Comparison of ENCODE assay signal across 10 cellular contexts in genomic region chr10:119233123-119233820, GRCh38. TPM values are rescaled to one million over a fixed set of nuclear protein-coding genes. Genes with fewer than 3 reads are reported as not detected.
DNase-seq lines count a peak whose midpoint lies in the region; ATAC-seq and TF ChIP-seq lines count a peak whose summit lies in the region.
"Had no signal": no experiment of that assay in that cellular context is flagged by ENCODE, and none has a peak within 500 bp of the region (broad histone marks: within the 10 kb centered on the region; RNA-seq: fewer than 3 reads in every experiment).

No MANE protein-coding gene starts in this region.

- peak overlapping the region; percentile 69 for H3K27ac Mint-ChIP-seq in activated CD8-positive, alpha-beta memory T cell treated with anti-CD3 and anti-CD28 coated beads, Interleukin-2, amount 10 ng/mL, durations not matched to agents 7 days and 5 days
- H3K27ac Mint-ChIP-seq in activated CD8-positive, alpha-beta T cell treated with anti-CD3 and anti-CD28 coated beads for 36 hours = peak overlapping the region; percentile 90
- peak overlapping the region; percentile 47 to 93 (median 78) for H3K27ac Mint-ChIP-seq in immature natural killer cell
- H3K27ac Mint-ChIP-seq in stimulated activated naive CD8-positive, alpha-beta T cell treated with anti-CD3 and anti-CD28 coated beads, Interleukin-15, amount 100 ng/mL, for 72 hours = peak overlapping the region; percentile 70 to 74
- H3K27ac Mint-ChIP-seq: dendritic cell treated with granulocyte-macrophage colony-stimulating factor and Interleukin-4, amounts not matched to agents 40 ng/mL and 50 ng/mL, for 4 days had no signal

- intact Hi-C loops in activated CD8-positive, alpha-beta T cell treated with anti-CD3 and anti-CD28 coated beads for 36 hours (cut with micrococcal nuclease) = no loop called here

- POLR2A ChIA-PET in activated CD8-positive, alpha-beta T cell treated with anti-CD3 and anti-CD28 coated beads for 36 hours (lab: Charles Lee) = interaction anchor here (1.0 to 1.2 kb wide), 3 partner anchors 22 to 26 kb away, joined by 3 read pairs; partner anchors contain the start of gene GRK5

- peak; percentile 63 for DNase-seq in activated CD8-positive, alpha-beta memory T cell treated with anti-CD3 and anti-CD28 coated beads, Interleukin-2, amount 10 ng/mL, durations not matched to agents 7 days and 5 days
- no peak for DNase-seq in activated CD8-positive, alpha-beta memory T cell treated with anti-CD3 and anti-CD28 coated beads for 24 hours
- peak; percentile 66 for DNase-seq in activated CD8-positive, alpha-beta T cell treated with anti-CD3 and anti-CD28 coated beads for 36 hours
- DNase-seq in immature natural killer cell (no peak), GM19238 (ENCODE audit: insufficient read length, low spot score) (no peak), GM13976 (ENCODE audit: low spot score) (no peak)
- DNase-seq in stimulated activated naive CD8-positive, alpha-beta T cell treated with anti-CD3 and anti-CD28 coated beads, Interleukin-15, amount 100 ng/mL, for 72 hours = peak in 1 of 2 donors; percentile 52
- DNase-seq: NCI-H187 had no signal

- in situ Hi-C loops in GM13976 (cut with MboI; ENCODE audit: low sequenced_read_pairs, unreplicated experiment) = no loop called here

- no peak for TF ChIP-seq CTCF in activated CD8-positive, alpha-beta T cell treated with anti-CD3 and anti-CD28 coated beads for 36 hours (IDR thresholded peaks at IDR 0.05)
- no peak for TF ChIP-seq CTCF in GM13976 (IDR thresholded peaks at IDR 0.05; ENCODE audit: borderline replicate concordance, control extremely low read depth, extremely low read depth, insufficient read depth, missing control alignments)

- peak; percentile 76 for ATAC-seq in activated CD8-positive, alpha-beta memory T cell treated with anti-CD3 and anti-CD28 coated beads, Interleukin-2, amount 10 ng/mL, durations not matched to agents 7 days and 5 days
- ATAC-seq in activated CD8-positive, alpha-beta T cell treated with anti-CD3 and anti-CD28 coated beads for 36 hours = peak; percentile 80
- peak; percentile 93 for ATAC-seq in stimulated activated naive CD8-positive, alpha-beta T cell treated with anti-CD3 and anti-CD28 coated beads, Interleukin-15, amount 100 ng/mL, for 72 hours
- ATAC-seq in HG02981 (IDR thresholded peaks at IDR 0.05; ENCODE audit: unreplicated experiment) = no peak

- H3K4me1 Mint-ChIP-seq in activated CD8-positive, alpha-beta memory T cell treated with anti-CD3 and anti-CD28 coated beads, Interleukin-2, amount 10 ng/mL, durations not matched to agents 7 days and 5 days = peaks cover 48% of the 10 kb centered on the region
- peaks cover 55% of the 10 kb centered on the region for H3K4me1 Mint-ChIP-seq in activated CD8-positive, alpha-beta T cell treated with anti-CD3 and anti-CD28 coated beads for 36 hours (ENCODE audit: low read depth)
- peaks cover 53 to 63% of the 10 kb centered on the region in 2 donors for H3K4me1 Mint-ChIP-seq in immature natural killer cell
- peaks cover 60% of the 10 kb centered on the region for H3K4me1 Mint-ChIP-seq in stimulated activated naive CD8-positive, alpha-beta T cell treated with anti-CD3 and anti-CD28 coated beads, Interleukin-15, amount 100 ng/mL, for 72 hours

- peaks cover 31% of the 10 kb centered on the region for H3K36me3 Mint-ChIP-seq in activated CD8-positive, alpha-beta memory T cell treated with anti-CD3 and anti-CD28 coated beads, Interleukin-2, amount 10 ng/mL, durations not matched to agents 7 days and 5 days
- H3K36me3 Mint-ChIP-seq in activated CD8-positive, alpha-beta T cell treated with anti-CD3 and anti-CD28 coated beads for 36 hours (ENCODE audit: low read depth) = peaks cover 21% of the 10 kb centered on the region
- H3K36me3 Mint-ChIP-seq in immature natural killer cell = peaks cover 0 to 4% (median 0%) of the 10 kb centered on the region in 3 donors

- H3K9me3 Mint-ChIP-seq in activated CD8-positive, alpha-beta memory T cell treated with anti-CD3 and anti-CD28 coated beads, Interleukin-2, amount 10 ng/mL, durations not matched to agents 7 days and 5 days (ENCODE audit: low read depth) = peaks cover 13% of the 10 kb centered on the region
- peaks cover 20% of the 10 kb centered on the region for H3K9me3 Mint-ChIP-seq in activated CD8-positive, alpha-beta T cell treated with anti-CD3 and anti-CD28 coated beads for 36 hours
- no peaks in the 10 kb centered on the region for H3K9me3 Mint-ChIP-seq in immature natural killer cell
- H3K9me3 Mint-ChIP-seq in stimulated activated naive CD8-positive, alpha-beta T cell treated with anti-CD3 and anti-CD28 coated beads, Interleukin-15, amount 100 ng/mL, for 72 hours = peaks cover 19 to 27% of the 10 kb centered on the region in 2 donors
- H3K9me3 Mint-ChIP-seq: dendritic cell treated with granulocyte-macrophage colony-stimulating factor and Interleukin-4, amounts not matched to agents 40 ng/mL and 50 ng/mL, for 4 days had no signal

- CTCF ChIA-PET in activated CD8-positive, alpha-beta memory T cell treated with anti-CD3 and anti-CD28 coated beads, Interleukin-2, amount 10 ng/mL, durations not matched to agents 7 days and 5 days (lab: Charles Lee) = interaction anchor here (1.1 to 2.0 kb wide), 2 partner anchors 10 to 72 kb away, joined by 3 to 4 read pairs; no protein-coding TSS in a partner anchor
- CTCF ChIA-PET in activated CD8-positive, alpha-beta T cell treated with anti-CD3 and anti-CD28 coated beads for 36 hours (lab: Charles Lee) = interaction anchor here (1.4 to 2.2 kb wide), 2 partner anchors 23 to 26 kb away, joined by 7 to 8 read pairs; partner anchors contain the start of gene GRK5

- H3K27me3 Mint-ChIP-seq in activated CD8-positive, alpha-beta memory T cell treated with anti-CD3 and anti-CD28 coated beads, Interleukin-2, amount 10 ng/mL, durations not matched to agents 7 days and 5 days = no peaks in the 10 kb centered on the region
- no peaks in the 10 kb centered on the region for H3K27me3 Mint-ChIP-seq in activated CD8-positive, alpha-beta T cell treated with anti-CD3 and anti-CD28 coated beads for 36 hours
- H3K27me3 Mint-ChIP-seq in immature natural killer cell (ENCODE audit: low read depth in 3 of 3) = peaks cover 0 to 3% (median 2%) of the 10 kb centered on the region in 3 donors
- no peaks in the 10 kb centered on the region for H3K27me3 Mint-ChIP-seq in stimulated activated naive CD8-positive, alpha-beta T cell treated with anti-CD3 and anti-CD28 coated beads, Interleukin-15, amount 100 ng/mL, for 72 hours

- no peak overlapping the region for H3K4me3 Mint-ChIP-seq in activated CD8-positive, alpha-beta memory T cell treated with anti-CD3 and anti-CD28 coated beads, Interleukin-2, amount 10 ng/mL, durations not matched to agents 7 days and 5 days
- no peak overlapping the region for H3K4me3 Mint-ChIP-seq in activated CD8-positive, alpha-beta T cell treated with anti-CD3 and anti-CD28 coated beads for 36 hours
- peak overlapping the region in 4 of 5 donors; percentile 60 to 71 (median 63) for H3K4me3 Mint-ChIP-seq in immature natural killer cell
- H3K4me3 Mint-ChIP-seq in stimulated activated naive CD8-positive, alpha-beta T cell treated with anti-CD3 and anti-CD28 coated beads, Interleukin-15, amount 100 ng/mL, for 72 hours = peak overlapping the region; percentile 29 to 45
- H3K4me3 Mint-ChIP-seq: dendritic cell treated with granulocyte-macrophage colony-stimulating factor and Interleukin-4, amounts not matched to agents 40 ng/mL and 50 ng/mL, for 4 days had no signal

RNA-seq across cellular contexts. Expression of gene GRK5, which starts 25.9 kb away (rescaled TPM):
- total RNA-seq in activated CD8-positive, alpha-beta memory T cell treated with anti-CD3 and anti-CD28 coated beads, Interleukin-2, amount 10 ng/mL, durations not matched to agents 7 days and 5 days = 10 to 100 TPM; 23.2 to 29.5 TPM
- 10 to 100 TPM; 14.8 to 15.6 TPM for total RNA-seq in activated CD8-positive, alpha-beta T cell treated with anti-CD3 and anti-CD28 coated beads for 36 hours
- 10 to 100 TPM in 1 of 3 donors, 1 to 10 TPM in 2; 2.1 to 12.4 (median 3.3) TPM for polyA plus RNA-seq in immature natural killer cell

RNA-seq across cellular contexts. Expression of gene PRDX3, which starts 54.7 kb away (rescaled TPM):
- 100 to 1,000 TPM; 124 to 166 TPM for total RNA-seq in activated CD8-positive, alpha-beta memory T cell treated with anti-CD3 and anti-CD28 coated beads, Interleukin-2, amount 10 ng/mL, durations not matched to agents 7 days and 5 days
- total RNA-seq in activated CD8-positive, alpha-beta T cell treated with anti-CD3 and anti-CD28 coated beads for 36 hours = 100 to 1,000 TPM; 198 to 203 TPM
- polyA plus RNA-seq in immature natural killer cell = 10 to 100 TPM; 61.6 to 99.8 (median 76.5) TPM

Comparison
In these comparisons a context has a peak if more than half of its experiments do, and no peak if none do; other contexts are left out.
1. DNase-seq: peak in activated CD8-positive, alpha-beta memory T cell treated with anti-CD3 and anti-CD28 coated beads, Interleukin-2, amount 10 ng/mL, durations not matched to agents 7 days and 5 days (single experiment) and activated CD8-positive, alpha-beta T cell treated with anti-CD3 and anti-CD28 coated beads for 36 hours (single experiment); none in activated CD8-positive, alpha-beta memory T cell treated with anti-CD3 and anti-CD28 coated beads for 24 hours (single experiment), immature natural killer cell (0 of 3), GM19238 (single experiment) and GM13976 (single experiment).
2. H3K4me3 Mint-ChIP-seq: peak in immature natural killer cell (4 of 5) and stimulated activated naive CD8-positive, alpha-beta T cell treated with anti-CD3 and anti-CD28 coated beads, Interleukin-15, amount 100 ng/mL, for 72 hours (2 of 2); none in activated CD8-positive, alpha-beta memory T cell treated with anti-CD3 and anti-CD28 coated beads, Interleukin-2, amount 10 ng/mL, durations not matched to agents 7 days and 5 days (single experiment) and activated CD8-positive, alpha-beta T cell treated with anti-CD3 and anti-CD28 coated beads for 36 hours (single experiment).
3. Peak in every context shown above with its lines, with median percentiles within 50 percentile points of each other: H3K27ac Mint-ChIP-seq.